Comparison of ENCODE assay signal across 29 cellular contexts in the genomic region with DNA sequence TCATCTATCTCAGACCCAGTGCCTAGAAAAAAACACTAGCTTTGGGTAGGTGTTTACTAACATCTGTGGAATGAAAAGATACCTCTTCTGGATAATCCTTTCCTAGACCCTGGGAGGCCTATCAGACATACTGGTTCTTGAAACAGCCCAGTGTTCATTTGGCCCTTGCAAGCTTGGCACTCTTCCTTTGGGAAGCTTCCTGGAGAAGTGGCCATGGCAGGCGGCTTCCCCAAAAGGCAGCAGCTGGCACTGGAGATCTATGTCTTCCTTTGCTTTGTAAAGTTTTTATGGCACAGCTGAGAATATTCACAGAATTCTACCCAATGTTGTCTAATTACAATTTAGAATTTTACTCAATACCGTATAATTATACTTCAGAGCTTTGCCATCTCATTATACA.
"Had no signal": no experiment of that assay in that cellular context is flagged by ENCODE, and none has a peak within 500 bp of the region (broad histone marks: within the 10 kb centered on the region; RNA-seq: fewer than 3 reads in every experiment).

No MANE protein-coding gene starts in this region.

- DNase-seq: heart right ventricle; islet precursor cell; left cardiac atrium; left ventricle myocardium superior; lower lobe of right lung; mammary epithelial cell; mesendoderm; naive B cell; natural killer cell; nephron progenitor cell; ovary; right lobe of liver; stimulated activated CD4-positive, alpha-beta T cell treated with anti-CD3 and anti-CD28 coated beads, Interleukin-1b, Interleukin-23, amount 100 ng/mL, for 48 hours; stimulated activated CD4-positive, alpha-beta T cell treated with anti-CD3 and anti-CD28 coated beads, Interleukin-2, amount 100 ng/mL, for 48 hours; stimulated activated CD4-positive, alpha-beta T cell treated with anti-CD3 and anti-CD28 coated beads, Interleukin-4, amount 100 ng/mL, for 4 hours; stimulated activated CD8-positive, alpha-beta memory T cell treated with anti-CD3 and anti-CD28 coated beads, Interleukin-4, amount 100 ng/mL, for 48 hours; stimulated activated naive B cell treated with anti-CD40 and anti-IgM and Interleukin-4, amounts not matched to agents 10 μg/mL and 1 μg/mL and 100 μg/mL, for 72 hours; stimulated activated naive CD8-positive, alpha-beta T cell treated with anti-CD3 and anti-CD28 coated beads, Interleukin-15, Interleukin-2, amounts not matched to agents 100 U/mL and 50 U/mL, for 24 hours; stomach; tibial artery; trophoblast cell; upper lobe of right lung had no signal

- H3K27me3 Mint-ChIP-seq: naive B cell; progenitor cell of endocrine pancreas; stimulated activated naive B cell treated with anti-CD40 and anti-IgM and Interleukin-4, amounts not matched to agents 10 μg/mL and 1 μg/mL and 100 μg/mL, for 72 hours had no signal

- H3K4me1 Mint-ChIP-seq: mesothelial cell of epicardium; naive B cell; natural killer cell; nephron progenitor cell; neural progenitor cell; stimulated activated naive B cell treated with anti-CD40 and anti-IgM and Interleukin-4, amounts not matched to agents 10 μg/mL and 1 μg/mL and 100 μg/mL, for 72 hours had no signal

- H3K27ac Mint-ChIP-seq: mesothelial cell of epicardium; naive B cell; natural killer cell; nephron progenitor cell; neural progenitor cell; progenitor cell of endocrine pancreas; stimulated activated naive B cell treated with anti-CD40 and anti-IgM and Interleukin-4, amounts not matched to agents 10 μg/mL and 1 μg/mL and 100 μg/mL, for 72 hours had no signal

- H3K36me3 Mint-ChIP-seq: mesothelial cell of epicardium; naive B cell; natural killer cell; neural progenitor cell; stimulated activated naive B cell treated with anti-CD40 and anti-IgM and Interleukin-4, amounts not matched to agents 10 μg/mL and 1 μg/mL and 100 μg/mL, for 72 hours had no signal

- ATAC-seq: heart right ventricle; left cardiac atrium; left lobe of liver; left ventricle myocardium superior; lower lobe of right lung; natural killer cell; right lobe of liver; stimulated activated naive B cell treated with anti-CD40 and anti-IgM and Interleukin-4, amounts not matched to agents 10 μg/mL and 1 μg/mL and 100 μg/mL, for 72 hours; stimulated activated naive CD8-positive, alpha-beta T cell treated with anti-CD3 and anti-CD28 coated beads, Interleukin-15, Interleukin-2, amounts not matched to agents 100 U/mL and 50 U/mL, for 24 hours; upper lobe of right lung had no signal

- H3K4me3 Mint-ChIP-seq: mesothelial cell of epicardium; naive B cell; natural killer cell; nephron progenitor cell; neural progenitor cell; stimulated activated naive B cell treated with anti-CD40 and anti-IgM and Interleukin-4, amounts not matched to agents 10 μg/mL and 1 μg/mL and 100 μg/mL, for 72 hours had no signal

- H3K9me3 ChIP-seq: lower lobe of right lung, neutrophil, ovary, right lobe of liver, suprapubic skin, thoracic aorta, tibial artery, upper lobe of right lung had no signal
